Comparison of ENCODE assay signal across 20 cellular contexts in genomic region chr4:136918772-136919171, GRCh38.
"Had no signal": no experiment of that assay in that cellular context is flagged by ENCODE, and none has a peak within 500 bp of the region (broad histone marks: within the 10 kb centered on the region; RNA-seq: fewer than 3 reads in every experiment).

No MANE protein-coding gene starts in this region.

- H3K27me3 ChIP-seq: dorsolateral prefrontal cortex, left lung, right atrium auricular region had no signal

- H3K4me1 ChIP-seq: left lung, prostate gland, right atrium auricular region had no signal

- H3K36me3 ChIP-seq: left lung, prostate gland, right atrium auricular region had no signal

- DNase-seq: activated CD4-positive, alpha-beta memory T cell treated with anti-CD3 and anti-CD28 coated beads for 36 hours; activated CD4-positive, alpha-beta T cell treated with anti-CD3 and anti-CD28 coated beads for 36 hours; activated CD8-positive, alpha-beta memory T cell treated with anti-CD3 and anti-CD28 coated beads, Interleukin-2, amount 10 ng/mL, durations not matched to agents 7 days and 5 days; activated naive CD4-positive, alpha-beta T cell treated with Interleukin-2 at 50 U/mL for 16 hours; central memory CD4-positive, alpha-beta T cell; dorsolateral prefrontal cortex; foreskin fibroblast; hypothalamus; mammary epithelial cell; midbrain; stimulated activated CD4-positive, alpha-beta T cell treated with anti-CD3 and anti-CD28 coated beads, Interleukin-15, amount 100 ng/mL, for 24 hours; stimulated activated CD4-positive, alpha-beta T cell treated with anti-CD3 and anti-CD28 coated beads, Interleukin-2, amount 100 ng/mL, for 48 hours; stimulated activated naive CD8-positive, alpha-beta T cell treated with anti-CD3 and anti-CD28 coated beads, Interleukin-15, amount 100 ng/mL, for 72 hours had no signal

- H3K4me3 ChIP-seq: dorsolateral prefrontal cortex, left lung, prostate gland, right atrium auricular region, skin epidermis had no signal

- ATAC-seq: activated CD4-positive, alpha-beta T cell treated with anti-CD3 and anti-CD28 coated beads for 36 hours; activated CD8-positive, alpha-beta memory T cell treated with anti-CD3 and anti-CD28 coated beads, Interleukin-2, amount 10 ng/mL, durations not matched to agents 7 days and 5 days; activated T-helper 17 cell treated with anti-CD3 and anti-CD28 coated beads, Interleukin-2, amount 50 U/mL, for 72 hours; left lung; stimulated activated naive CD8-positive, alpha-beta T cell treated with anti-CD3 and anti-CD28 coated beads, Interleukin-15, amount 100 ng/mL, for 72 hours; WTC11 had no signal

- H3K9me3 ChIP-seq: prostate gland, right atrium auricular region had no signal

- H3K27ac ChIP-seq: dorsolateral prefrontal cortex, epithelial cell of prostate, left lung, prostate gland, right atrium auricular region, skin epidermis had no signal
